ENCODE assay signal across 10 cellular contexts in genomic region chr17:27532269-27533067, GRCh38.
DNase-seq lines count a peak whose midpoint lies in the region; ATAC-seq and TF ChIP-seq lines count a peak whose summit lies in the region.
"Had no signal": no experiment of that assay in that cellular context is flagged by ENCODE, and none has a peak within 500 bp of the region (broad histone marks: within the 10 kb centered on the region; RNA-seq: fewer than 3 reads in every experiment).

No MANE protein-coding gene starts in this region.

- no peak for TF ChIP-seq CTCF in epithelial cell of esophagus (IDR thresholded peaks at IDR 0.05; ENCODE audit: insufficient read depth, low read depth, low read length, missing control alignments)

- in situ Hi-C loops in ACHN (cut with HindIII; ENCODE audit: low pct_ligation_motif_present, low pct_unique_long_range_greater_than_20kb, low sequenced_read_pairs) = no loop called here

- ATAC-seq in HG03442 (IDR thresholded peaks at IDR 0.05; ENCODE audit: unreplicated experiment) = no peak
- ATAC-seq: activated CD4-positive, CD25-positive, alpha-beta regulatory T cell treated with anti-CD3 and anti-CD28 coated beads, Interleukin-2, amount 50 U/mL, for 24 hours had no signal

- CTCF ChIA-PET in HEK293T (lab: Yijun Ruan, JAX) = no interaction called here

- POLR2A ChIA-PET in HEK293T (lab: Yijun Ruan, JAX) = interaction anchor here (1.3 kb wide), 1 partner anchor 18 kb away, joined by 3 read pairs; no protein-coding TSS in a partner anchor

- DNase-seq in Ammon's horn (ENCODE audit: low spot score) (peak; percentile 72), NCI-H510A (lab: John Stamatoyannopoulos, UW) (peak; percentile 80), epithelial cell of esophagus (ENCODE audit: low read depth) (peak; percentile 60), mucosa of gallbladder (ENCODE audit: low spot score) (peak; percentile 76), ACHN (no peak), HEK293T (ENCODE audit: extremely low spot score) (no peak)
- DNase-seq in activated CD8-positive, alpha-beta memory T cell treated with anti-CD3 and anti-CD28 coated beads for 24 hours = no peak
- DNase-seq: NCI-H2227 treated with DMSO at 0.1 percent for 48 hours had no signal

- H3K4me3 ChIP-seq in epithelial cell of esophagus (ENCODE audit: low read length) = no peak overlapping the region

TF ChIP-seq in HEK293T, 16 proteins besides CTCF, POLR2A, EP300 and RAD21:
- no peak for TF ChIP-seq FOXM1 (IDR thresholded peaks at IDR 0.05; ENCODE audit: borderline replicate concordance)
- no peak for TF ChIP-seq FOXA1 (IDR thresholded peaks at IDR 0.05)
- no peak for TF ChIP-seq BHLHE40 (IDR thresholded peaks at IDR 0.05; ENCODE audit: borderline replicate concordance)
- TF ChIP-seq NFRKB (IDR thresholded peaks at IDR 0.05) = no peak
- TF ChIP-seq HDGF (IDR thresholded peaks at IDR 0.05; ENCODE audit: borderline replicate concordance) = no peak

Comparison
In these comparisons a context has a peak if more than half of its experiments do, and no peak if none do; other contexts are left out.
1. DNase-seq: peak in Ammon's horn (single experiment), NCI-H510A (single experiment), epithelial cell of esophagus (single experiment) and mucosa of gallbladder (single experiment); none in activated CD8-positive, alpha-beta memory T cell treated with anti-CD3 and anti-CD28 coated beads for 24 hours (single experiment), ACHN (single experiment) and HEK293T (single experiment).